18 cellular contexts compared by ENCODE assay signal in genomic region chr10:126207313-126207771, GRCh38.
"Had no signal": no experiment of that assay in that cellular context is flagged by ENCODE, and none has a peak within 500 bp of the region (broad histone marks: within the 10 kb centered on the region; RNA-seq: fewer than 3 reads in every experiment).

No MANE protein-coding gene starts in this region.

- H3K27me3 Mint-ChIP-seq: activated CD8-positive, alpha-beta T cell treated with anti-CD3 and anti-CD28 coated beads for 36 hours; T-helper 17 cell; type B pancreatic cell had no signal

- H3K36me3 ChIP-seq: prostate gland had no signal

- ATAC-seq: activated CD8-positive, alpha-beta T cell treated with anti-CD3 and anti-CD28 coated beads for 36 hours; activated T-cell treated with anti-CD3 and anti-CD28 coated beads, Interleukin-2, amount 50 U/mL, for 72 hours; right cardiac atrium; T-helper 17 cell; WTC11 had no signal

- H3K27ac ChIP-seq: prostate gland had no signal

- DNase-seq: activated CD4-positive, alpha-beta T cell treated with anti-CD3 and anti-CD28 coated beads for 48 hours; activated CD8-positive, alpha-beta memory T cell treated with anti-CD3 and anti-CD28 coated beads, Interleukin-2, amount 50 U/mL, for 4 hours; activated CD8-positive, alpha-beta T cell treated with anti-CD3 and anti-CD28 coated beads for 36 hours; activated gamma-delta T cell treated with Interleukin-2 at 50 U/mL for 16 hours; activated naive CD8-positive, alpha-beta T cell treated with anti-CD3 and anti-CD28 coated beads for 36 hours; activated T-cell treated with anti-CD3 and anti-CD28 coated beads, Interleukin-2, amount 50 U/mL, for 72 hours; cortex of kidney; effector CD8-positive, alpha-beta T cell; hippocampal formation; mesendoderm; nephron progenitor cell; occipital lobe; right cardiac atrium; T-helper 17 cell had no signal

- H3K4me3 ChIP-seq: prostate gland had no signal

- H3K4me3 Mint-ChIP-seq: activated CD8-positive, alpha-beta T cell treated with anti-CD3 and anti-CD28 coated beads for 36 hours; activated naive CD8-positive, alpha-beta T cell treated with anti-CD3 and anti-CD28 coated beads for 36 hours; activated T-cell treated with anti-CD3 and anti-CD28 coated beads, Interleukin-2, amount 50 U/mL, for 72 hours; nephron progenitor cell; stimulated activated naive CD8-positive, alpha-beta T cell treated with anti-CD3 and anti-CD28 coated beads, Interleukin-15, Interleukin-2, amounts not matched to agents 100 ng/mL and 50 ng/mL, for 24 hours; T-helper 17 cell; type B pancreatic cell; WTC11 had no signal

- H3K9me3 ChIP-seq: prostate gland had no signal

- H3K27ac Mint-ChIP-seq: activated CD8-positive, alpha-beta T cell treated with anti-CD3 and anti-CD28 coated beads for 36 hours; activated naive CD8-positive, alpha-beta T cell treated with anti-CD3 and anti-CD28 coated beads for 36 hours; activated T-cell treated with anti-CD3 and anti-CD28 coated beads, Interleukin-2, amount 50 U/mL, for 72 hours; nephron progenitor cell; stimulated activated naive CD8-positive, alpha-beta T cell treated with anti-CD3 and anti-CD28 coated beads, Interleukin-15, Interleukin-2, amounts not matched to agents 100 ng/mL and 50 ng/mL, for 24 hours; T-helper 17 cell; type B pancreatic cell; WTC11 had no signal

- H3K36me3 Mint-ChIP-seq: activated naive CD8-positive, alpha-beta T cell treated with anti-CD3 and anti-CD28 coated beads for 36 hours; type B pancreatic cell had no signal

- H3K4me1 ChIP-seq: prostate gland had no signal

- H3K9me3 Mint-ChIP-seq: activated CD8-positive, alpha-beta T cell treated with anti-CD3 and anti-CD28 coated beads for 36 hours; activated naive CD8-positive, alpha-beta T cell treated with anti-CD3 and anti-CD28 coated beads for 36 hours; stimulated activated naive CD8-positive, alpha-beta T cell treated with anti-CD3 and anti-CD28 coated beads, Interleukin-15, Interleukin-2, amounts not matched to agents 100 ng/mL and 50 ng/mL, for 24 hours; type B pancreatic cell had no signal

- H3K4me1 Mint-ChIP-seq: activated naive CD8-positive, alpha-beta T cell treated with anti-CD3 and anti-CD28 coated beads for 36 hours; nephron progenitor cell; T-helper 17 cell; WTC11 had no signal
